24 cellular contexts compared by ENCODE assay signal in genomic region chr11:120121336-120121735, GRCh38. TPM values are rescaled to one million over a fixed set of nuclear protein-coding genes. Genes with fewer than 3 reads are reported as not detected.
DNase-seq lines count a peak whose midpoint lies in the region; ATAC-seq and TF ChIP-seq lines count a peak whose summit lies in the region.
"Had no signal": no experiment of that assay in that cellular context is flagged by ENCODE, and none has a peak within 500 bp of the region (broad histone marks: within the 10 kb centered on the region; RNA-seq: fewer than 3 reads in every experiment).

No MANE protein-coding gene starts in this region.

- peaks cover 0 to 31% of the 10 kb centered on the region in 2 donors for H3K4me1 ChIP-seq in esophagus (ENCODE audit: control insufficient read depth in 2 of 2, insufficient read depth in 2 of 2, low read length in 1 of 2)
- H3K4me1 ChIP-seq in vagina, result peaks cover 45% of the 10 kb centered on the region
- H3K4me1 ChIP-seq: heart left ventricle had no signal

- CTCF ChIA-PET in activated CD8-positive, alpha-beta T cell treated with anti-CD3 and anti-CD28 coated beads, Interleukin-2, amount 10 ng/mL, durations not matched to agents 7 days and 5 days (lab: Charles Lee), result no interaction called here

- 38 to 48% methylated on average over 3 of the region's 3 CpGs for WGBS in esophagus, 2 donors

- intact Hi-C loops in vagina (cut with DNase I), result no loop called here

- no peak for ATAC-seq in HG02884 (IDR thresholded peaks at IDR 0.05; ENCODE audit: unreplicated experiment)
- no peak for ATAC-seq in activated CD8-positive, alpha-beta T cell treated with anti-CD3 and anti-CD28 coated beads, Interleukin-2, amount 10 ng/mL, durations not matched to agents 7 days and 5 days
- ATAC-seq: activated T-cell treated with anti-CD3 and anti-CD28 coated beads, Interleukin-2, amount 50 U/mL, for 72 hours; effector memory CD8-positive, alpha-beta T cell; natural killer cell treated with Interleukin-12 subunit alpha and Interleukin-12 subunit beta and Interleukin-15 and Interleukin-18, amount 100 ng/mL, for 72 hours had no signal

- no peak for TF ChIP-seq POLR2A in vagina (IDR thresholded peaks at IDR 0.05)

- no peaks in the 10 kb centered on the region for H3K36me3 Mint-ChIP-seq in neural crest cell (ENCODE audit: low read depth)
- H3K36me3 Mint-ChIP-seq in activated CD8-positive, alpha-beta T cell treated with anti-CD3 and anti-CD28 coated beads, Interleukin-2, amount 10 ng/mL, durations not matched to agents 7 days and 5 days (ENCODE audit: low read depth), result no peaks in the 10 kb centered on the region
- H3K36me3 Mint-ChIP-seq: activated naive CD4-positive, alpha-beta T cell treated with anti-CD3 and anti-CD28 coated beads, Interleukin-2, amount 50 U/mL, for 24 hours; immature natural killer cell; natural killer cell treated with Interleukin-12 subunit alpha and Interleukin-12 subunit beta and Interleukin-15 and Interleukin-18, amount 100 ng/mL, for 72 hours had no signal

- POLR2A ChIA-PET in activated CD8-positive, alpha-beta T cell treated with anti-CD3 and anti-CD28 coated beads, Interleukin-2, amount 10 ng/mL, durations not matched to agents 7 days and 5 days (lab: Charles Lee), result no interaction called here

- H3K4me3 Mint-ChIP-seq in neural crest cell, result no peak overlapping the region
- H3K4me3 Mint-ChIP-seq in activated CD8-positive, alpha-beta T cell treated with anti-CD3 and anti-CD28 coated beads, Interleukin-2, amount 10 ng/mL, durations not matched to agents 7 days and 5 days, result no peak overlapping the region
- H3K4me3 Mint-ChIP-seq: activated B cell treated with CpG ODN at 0.5 μM for 24 hours; activated naive CD4-positive, alpha-beta T cell treated with anti-CD3 and anti-CD28 coated beads, Interleukin-2, amount 50 U/mL, for 24 hours; activated T-cell treated with anti-CD3 and anti-CD28 coated beads, Interleukin-2, amount 50 U/mL, for 72 hours; effector memory CD8-positive, alpha-beta T cell; immature natural killer cell; natural killer cell treated with Interleukin-12 subunit alpha and Interleukin-12 subunit beta and Interleukin-15 and Interleukin-18, amount 100 ng/mL, for 72 hours had no signal

- DNase-seq in NCI-H69 (lab: John Stamatoyannopoulos, UW), result peak; percentile 19
- DNase-seq in neural crest cell (ENCODE audit: low read depth, low spot score), result no peak
- no peak for DNase-seq in vagina (ENCODE audit: extremely low spot score in 2 of 2)
- DNase-seq in ureter (ENCODE audit: low spot score), result no peak
- DNase-seq in activated CD8-positive, alpha-beta T cell treated with anti-CD3 and anti-CD28 coated beads, Interleukin-2, amount 10 ng/mL, durations not matched to agents 7 days and 5 days, result no peak
- DNase-seq: activated B cell treated with CpG ODN at 0.5 μM for 24 hours; activated T-cell treated with anti-CD3 and anti-CD28 coated beads, Interleukin-2, amount 50 U/mL, for 72 hours; AML-193; effector memory CD8-positive, alpha-beta T cell; GOT3; immature natural killer cell; Kasumi-1; NCI-H1105; stimulated activated CD4-positive, alpha-beta T cell treated with anti-CD3 and anti-CD28 coated beads, Interleukin-4, amount 100 ng/mL, for 4 hours; T-helper 2 cell had no signal

- H3K36me3 ChIP-seq in esophagus (ENCODE audit: control insufficient read depth in 2 of 2, insufficient read depth in 2 of 2, low read length in 1 of 2) (peaks cover 0 to 64% of the 10 kb centered on the region in 2 donors), vagina (peaks cover 0 to 13% of the 10 kb centered on the region in 2 donors)
- H3K36me3 ChIP-seq: heart left ventricle had no signal

- no peaks in the 10 kb centered on the region for H3K9me3 Mint-ChIP-seq in neural crest cell
- no peaks in the 10 kb centered on the region for H3K9me3 Mint-ChIP-seq in activated CD8-positive, alpha-beta T cell treated with anti-CD3 and anti-CD28 coated beads, Interleukin-2, amount 10 ng/mL, durations not matched to agents 7 days and 5 days (ENCODE audit: insufficient read depth)
- H3K9me3 Mint-ChIP-seq: activated B cell treated with CpG ODN at 0.5 μM for 24 hours; activated naive CD4-positive, alpha-beta T cell treated with anti-CD3 and anti-CD28 coated beads, Interleukin-2, amount 50 U/mL, for 24 hours; activated T-cell treated with anti-CD3 and anti-CD28 coated beads, Interleukin-2, amount 50 U/mL, for 72 hours; effector memory CD8-positive, alpha-beta T cell; immature natural killer cell; natural killer cell treated with Interleukin-12 subunit alpha and Interleukin-12 subunit beta and Interleukin-15 and Interleukin-18, amount 100 ng/mL, for 72 hours had no signal

- TF ChIP-seq CTCF in neural crest cell (conservative IDR thresholded peaks at IDR 0.05) (no peak), vagina (IDR thresholded peaks at IDR 0.05) (no peak)

- H3K27me3 ChIP-seq in esophagus (ENCODE audit: control insufficient read depth in 1 of 2, insufficient read depth in 2 of 2, low read length in 2 of 2) (no peaks in the 10 kb centered on the region), vagina (no peaks in the 10 kb centered on the region)
- H3K27me3 ChIP-seq: heart left ventricle had no signal

- peak overlapping the region; percentile 96 for H3K27ac ChIP-seq in esophagus (ENCODE audit: low read depth in 2 of 2, low read length in 1 of 2)
- peak overlapping the region; percentile 77 for H3K27ac ChIP-seq in vagina
- H3K27ac ChIP-seq: heart left ventricle had no signal

- peak overlapping the region; percentile 78 for H3K27ac Mint-ChIP-seq in neural crest cell (ENCODE audit: unreplicated experiment)
- H3K27ac Mint-ChIP-seq in activated CD8-positive, alpha-beta T cell treated with anti-CD3 and anti-CD28 coated beads, Interleukin-2, amount 10 ng/mL, durations not matched to agents 7 days and 5 days, result no peak overlapping the region
- H3K27ac Mint-ChIP-seq: activated B cell treated with CpG ODN at 0.5 μM for 24 hours; activated naive CD4-positive, alpha-beta T cell treated with anti-CD3 and anti-CD28 coated beads, Interleukin-2, amount 50 U/mL, for 24 hours; activated T-cell treated with anti-CD3 and anti-CD28 coated beads, Interleukin-2, amount 50 U/mL, for 72 hours; effector memory CD8-positive, alpha-beta T cell; immature natural killer cell; natural killer cell treated with Interleukin-12 subunit alpha and Interleukin-12 subunit beta and Interleukin-15 and Interleukin-18, amount 100 ng/mL, for 72 hours; progenitor cell of endocrine pancreas had no signal

- H3K4me1 Mint-ChIP-seq in neural crest cell, result peaks cover 7% of the 10 kb centered on the region
- no peaks in the 10 kb centered on the region for H3K4me1 Mint-ChIP-seq in activated CD8-positive, alpha-beta T cell treated with anti-CD3 and anti-CD28 coated beads, Interleukin-2, amount 10 ng/mL, durations not matched to agents 7 days and 5 days (ENCODE audit: low read depth)
- H3K4me1 Mint-ChIP-seq: activated B cell treated with CpG ODN at 0.5 μM for 24 hours; activated naive CD4-positive, alpha-beta T cell treated with anti-CD3 and anti-CD28 coated beads, Interleukin-2, amount 50 U/mL, for 24 hours; immature natural killer cell had no signal

- H3K27me3 Mint-ChIP-seq in neural crest cell (ENCODE audit: low read depth), result no peaks in the 10 kb centered on the region
- no peaks in the 10 kb centered on the region for H3K27me3 Mint-ChIP-seq in activated CD8-positive, alpha-beta T cell treated with anti-CD3 and anti-CD28 coated beads, Interleukin-2, amount 10 ng/mL, durations not matched to agents 7 days and 5 days (ENCODE audit: low read depth)

- no peaks in the 10 kb centered on the region for H3K9me3 ChIP-seq in esophagus (ENCODE audit: control insufficient read depth in 2 of 2, insufficient read depth in 1 of 2, low read depth in 1 of 2, low read length in 1 of 2)
- H3K9me3 ChIP-seq in vagina, result no peaks in the 10 kb centered on the region
- H3K9me3 ChIP-seq: heart left ventricle had no signal

- H3K4me3 ChIP-seq in esophagus (ENCODE audit: low read depth in 1 of 2, low read length in 2 of 2), result peak overlapping the region in 1 of 2 donors; percentile 26
- H3K4me3 ChIP-seq in vagina, result no peak overlapping the region
- H3K4me3 ChIP-seq: heart left ventricle had no signal

RNA-seq across cellular contexts. Expression of gene TRIM29, which starts 16.6 kb away (rescaled TPM):
- polyA plus RNA-seq in esophagus, result 1,000 to 10,000 TPM in 1 of 2 donors, 100 to 1,000 TPM in 1; 943 to 1,078 TPM
- total RNA-seq in neural crest cell (not detected in 2 replicates), vagina (729 TPM), ureter (192 TPM)
- not detected for total RNA-seq in activated CD8-positive, alpha-beta T cell treated with anti-CD3 and anti-CD28 coated beads, Interleukin-2, amount 10 ng/mL, durations not matched to agents 7 days and 5 days
- total RNA-seq: activated B cell treated with CpG ODN at 0.5 μM for 24 hours; activated CD8-positive, alpha-beta memory T cell treated with anti-CD3 and anti-CD28 coated beads for 36 hours; activated T-cell treated with anti-CD3 and anti-CD28 coated beads, Interleukin-2, amount 50 U/mL, for 72 hours; natural killer cell treated with Interleukin-12 subunit alpha and Interleukin-12 subunit beta and Interleukin-15 and Interleukin-18, amount 100 ng/mL, for 72 hours; OCI-LY7; progenitor cell of endocrine pancreas; SK-MEL-5 had no signal
- polyA plus RNA-seq: immature natural killer cell had no signal

Comparison
In these comparisons a context has a peak if more than half of its experiments do, and no peak if none do; other contexts are left out.
1. RNA of gene TRIM29, which starts 16.6 kb away (total RNA-seq): 729 TPM in vagina (single experiment) and 192 TPM in ureter (single experiment); not detected in neural crest cell and not detected in activated CD8-positive, alpha-beta T cell treated with anti-CD3 and anti-CD28 coated beads, Interleukin-2, amount 10 ng/mL, durations not matched to agents 7 days and 5 days; every median in the first group is over 100 times any median in the second.